Comparison of ENCODE assay signal across 2 cellular contexts in the genomic region with DNA sequence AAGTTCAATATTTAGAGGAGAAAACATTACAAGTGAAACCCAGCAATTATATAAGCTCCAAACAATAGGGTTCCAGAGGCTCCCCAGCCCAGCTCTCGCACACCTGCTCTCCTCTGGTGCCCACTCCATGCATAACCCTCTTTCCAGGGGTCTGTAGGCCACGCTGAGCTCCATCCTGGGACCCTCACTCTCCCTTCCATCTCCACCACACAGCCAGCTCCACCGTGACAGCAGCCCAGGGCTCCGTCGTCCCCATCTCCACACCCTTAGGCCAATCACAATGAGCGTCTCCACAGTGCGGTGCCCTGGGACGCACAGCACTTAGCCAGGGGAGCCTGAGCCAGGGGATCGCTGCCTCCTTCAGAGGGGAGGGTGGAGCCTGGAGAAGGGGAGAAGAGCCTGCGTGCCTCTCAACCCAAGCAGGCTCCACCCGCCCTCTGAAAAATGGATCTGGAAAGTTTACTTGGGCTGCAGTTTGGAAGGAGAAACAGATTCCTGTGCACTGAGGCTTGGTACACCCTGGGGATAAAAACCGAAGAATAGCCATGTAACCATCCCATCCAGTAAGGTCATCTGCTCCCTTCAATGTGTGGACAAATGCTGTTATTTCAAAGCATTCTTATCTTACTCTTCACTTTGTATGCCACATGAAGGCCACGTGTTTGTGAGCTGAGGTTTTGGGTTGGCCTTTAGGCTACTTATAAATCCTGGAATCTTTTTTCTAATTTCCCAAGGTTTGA.
TF ChIP-seq lines count a peak whose summit lies in the region.

No MANE protein-coding gene starts in this region.

TF ChIP-seq in GM23338, 12 proteins besides CTCF, POLR2A, EP300 and RAD21 (continued from another document and continues in another):
- TF ChIP-seq, protein P1, sequence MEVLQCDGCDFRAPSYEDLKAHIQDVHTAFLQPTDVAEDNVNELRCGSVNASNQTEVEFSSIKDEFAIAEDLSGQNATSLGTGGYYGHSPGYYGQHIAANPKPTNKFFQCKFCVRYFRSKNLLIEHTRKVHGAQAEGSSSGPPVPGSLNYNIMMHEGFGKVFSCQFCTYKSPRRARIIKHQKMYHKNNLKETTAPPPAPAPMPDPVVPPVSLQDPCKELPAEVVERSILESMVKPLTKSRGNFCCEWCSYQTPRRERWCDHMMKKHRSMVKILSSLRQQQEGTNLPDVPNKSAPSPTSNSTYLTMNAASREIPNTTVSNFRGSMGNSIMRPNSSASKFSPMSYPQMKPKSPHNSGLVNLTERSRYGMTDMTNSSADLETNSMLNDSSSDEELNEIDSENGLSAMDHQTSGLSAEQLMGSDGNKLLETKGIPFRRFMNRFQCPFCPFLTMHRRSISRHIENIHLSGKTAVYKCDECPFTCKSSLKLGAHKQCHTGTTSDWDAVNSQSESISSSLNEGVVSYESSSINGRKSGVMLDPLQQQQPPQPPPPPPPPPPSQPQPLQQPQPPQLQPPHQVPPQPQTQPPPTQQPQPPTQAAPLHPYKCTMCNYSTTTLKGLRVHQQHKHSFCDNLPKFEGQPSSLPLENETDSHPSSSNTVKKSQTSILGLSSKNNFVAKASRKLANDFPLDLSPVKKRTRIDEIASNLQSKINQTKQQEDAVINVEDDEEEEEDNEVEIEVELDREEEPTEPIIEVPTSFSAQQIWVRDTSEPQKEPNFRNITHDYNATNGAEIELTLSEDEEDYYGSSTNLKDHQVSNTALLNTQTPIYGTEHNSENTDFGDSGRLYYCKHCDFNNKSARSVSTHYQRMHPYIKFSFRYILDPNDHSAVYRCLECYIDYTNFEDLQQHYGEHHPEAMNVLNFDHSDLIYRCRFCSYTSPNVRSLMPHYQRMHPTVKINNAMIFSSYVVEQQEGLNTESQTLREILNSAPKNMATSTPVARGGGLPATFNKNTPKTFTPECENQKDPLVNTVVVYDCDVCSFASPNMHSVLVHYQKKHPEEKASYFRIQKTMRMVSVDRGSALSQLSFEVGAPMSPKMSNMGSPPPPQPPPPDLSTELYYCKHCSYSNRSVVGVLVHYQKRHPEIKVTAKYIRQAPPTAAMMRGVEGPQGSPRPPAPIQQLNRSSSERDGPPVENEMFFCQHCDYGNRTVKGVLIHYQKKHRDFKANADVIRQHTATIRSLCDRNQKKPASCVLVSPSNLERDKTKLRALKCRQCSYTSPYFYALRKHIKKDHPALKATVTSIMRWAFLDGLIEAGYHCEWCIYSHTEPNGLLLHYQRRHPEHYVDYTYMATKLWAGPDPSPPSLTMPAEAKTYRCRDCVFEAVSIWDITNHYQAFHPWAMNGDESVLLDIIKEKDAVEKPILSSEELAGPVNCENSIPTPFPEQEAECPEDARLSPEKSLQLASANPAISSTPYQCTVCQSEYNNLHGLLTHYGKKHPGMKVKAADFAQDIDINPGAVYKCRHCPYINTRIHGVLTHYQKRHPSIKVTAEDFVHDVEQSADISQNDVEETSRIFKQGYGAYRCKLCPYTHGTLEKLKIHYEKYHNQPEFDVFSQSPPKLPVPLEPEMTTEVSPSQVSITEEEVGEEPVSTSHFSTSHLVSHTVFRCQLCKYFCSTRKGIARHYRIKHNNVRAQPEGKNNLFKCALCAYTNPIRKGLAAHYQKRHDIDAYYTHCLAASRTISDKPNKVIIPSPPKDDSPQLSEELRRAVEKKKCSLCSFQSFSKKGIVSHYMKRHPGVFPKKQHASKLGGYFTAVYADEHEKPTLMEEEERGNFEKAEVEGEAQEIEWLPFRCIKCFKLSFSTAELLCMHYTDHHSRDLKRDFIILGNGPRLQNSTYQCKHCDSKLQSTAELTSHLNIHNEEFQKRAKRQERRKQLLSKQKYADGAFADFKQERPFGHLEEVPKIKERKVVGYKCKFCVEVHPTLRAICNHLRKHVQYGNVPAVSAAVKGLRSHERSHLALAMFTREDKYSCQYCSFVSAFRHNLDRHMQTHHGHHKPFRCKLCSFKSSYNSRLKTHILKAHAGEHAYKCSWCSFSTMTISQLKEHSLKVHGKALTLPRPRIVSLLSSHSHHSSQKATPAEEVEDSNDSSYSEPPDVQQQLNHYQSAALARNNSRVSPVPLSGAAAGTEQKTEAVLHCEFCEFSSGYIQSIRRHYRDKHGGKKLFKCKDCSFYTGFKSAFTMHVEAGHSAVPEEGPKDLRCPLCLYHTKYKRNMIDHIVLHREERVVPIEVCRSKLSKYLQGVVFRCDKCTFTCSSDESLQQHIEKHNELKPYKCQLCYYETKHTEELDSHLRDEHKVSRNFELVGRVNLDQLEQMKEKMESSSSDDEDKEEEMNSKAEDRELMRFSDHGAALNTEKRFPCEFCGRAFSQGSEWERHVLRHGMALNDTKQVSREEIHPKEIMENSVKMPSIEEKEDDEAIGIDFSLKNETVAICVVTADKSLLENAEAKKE (CRISPR knock-in tag; IDR thresholded peaks at IDR 0.05) = no peak
- TF ChIP-seq JUNB (IDR thresholded peaks at IDR 0.05; ENCODE audit: unreplicated experiment) (no peak), NANOG (IDR thresholded peaks at IDR 0.05; ENCODE audit: borderline replicate concordance) (no peak), ZNF114 (CRISPR knock-in tag; IDR thresholded peaks at IDR 0.05) (no peak), CREB1 (CRISPR knock-in tag; IDR thresholded peaks at IDR 0.05; ENCODE audit: low read depth) (no peak), POLR2AphosphoS5 (IDR thresholded peaks at IDR 0.05; ENCODE audit: low read depth) (no peak), EZH2phosphoT487 (IDR thresholded peaks at IDR 0.05; ENCODE audit: unreplicated experiment) (no peak)
- TF ChIP-seq, protein P2, sequence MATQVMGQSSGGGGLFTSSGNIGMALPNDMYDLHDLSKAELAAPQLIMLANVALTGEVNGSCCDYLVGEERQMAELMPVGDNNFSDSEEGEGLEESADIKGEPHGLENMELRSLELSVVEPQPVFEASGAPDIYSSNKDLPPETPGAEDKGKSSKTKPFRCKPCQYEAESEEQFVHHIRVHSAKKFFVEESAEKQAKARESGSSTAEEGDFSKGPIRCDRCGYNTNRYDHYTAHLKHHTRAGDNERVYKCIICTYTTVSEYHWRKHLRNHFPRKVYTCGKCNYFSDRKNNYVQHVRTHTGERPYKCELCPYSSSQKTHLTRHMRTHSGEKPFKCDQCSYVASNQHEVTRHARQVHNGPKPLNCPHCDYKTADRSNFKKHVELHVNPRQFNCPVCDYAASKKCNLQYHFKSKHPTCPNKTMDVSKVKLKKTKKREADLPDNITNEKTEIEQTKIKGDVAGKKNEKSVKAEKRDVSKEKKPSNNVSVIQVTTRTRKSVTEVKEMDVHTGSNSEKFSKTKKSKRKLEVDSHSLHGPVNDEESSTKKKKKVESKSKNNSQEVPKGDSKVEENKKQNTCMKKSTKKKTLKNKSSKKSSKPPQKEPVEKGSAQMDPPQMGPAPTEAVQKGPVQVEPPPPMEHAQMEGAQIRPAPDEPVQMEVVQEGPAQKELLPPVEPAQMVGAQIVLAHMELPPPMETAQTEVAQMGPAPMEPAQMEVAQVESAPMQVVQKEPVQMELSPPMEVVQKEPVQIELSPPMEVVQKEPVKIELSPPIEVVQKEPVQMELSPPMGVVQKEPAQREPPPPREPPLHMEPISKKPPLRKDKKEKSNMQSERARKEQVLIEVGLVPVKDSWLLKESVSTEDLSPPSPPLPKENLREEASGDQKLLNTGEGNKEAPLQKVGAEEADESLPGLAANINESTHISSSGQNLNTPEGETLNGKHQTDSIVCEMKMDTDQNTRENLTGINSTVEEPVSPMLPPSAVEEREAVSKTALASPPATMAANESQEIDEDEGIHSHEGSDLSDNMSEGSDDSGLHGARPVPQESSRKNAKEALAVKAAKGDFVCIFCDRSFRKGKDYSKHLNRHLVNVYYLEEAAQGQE (IDR thresholded peaks at IDR 0.05; ENCODE audit: unreplicated experiment) = no peak

TF ChIP-seq in HEK293T, 16 proteins besides CTCF, POLR2A, EP300 and RAD21 (continued from another document):
- TF ChIP-seq, protein P3, sequence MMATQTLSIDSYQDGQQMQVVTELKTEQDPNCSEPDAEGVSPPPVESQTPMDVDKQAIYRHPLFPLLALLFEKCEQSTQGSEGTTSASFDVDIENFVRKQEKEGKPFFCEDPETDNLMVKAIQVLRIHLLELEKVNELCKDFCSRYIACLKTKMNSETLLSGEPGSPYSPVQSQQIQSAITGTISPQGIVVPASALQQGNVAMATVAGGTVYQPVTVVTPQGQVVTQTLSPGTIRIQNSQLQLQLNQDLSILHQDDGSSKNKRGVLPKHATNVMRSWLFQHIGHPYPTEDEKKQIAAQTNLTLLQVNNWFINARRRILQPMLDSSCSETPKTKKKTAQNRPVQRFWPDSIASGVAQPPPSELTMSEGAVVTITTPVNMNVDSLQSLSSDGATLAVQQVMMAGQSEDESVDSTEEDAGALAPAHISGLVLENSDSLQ (IDR thresholded peaks at IDR 0.05) = no peak
- TF ChIP-seq SUZ12 (IDR thresholded peaks at IDR 0.05) (no peak), L3MBTL2 (conservative IDR thresholded peaks at IDR 0.05) (no peak), LEF1 (IDR thresholded peaks at IDR 0.05; ENCODE audit: borderline replicate concordance) (no peak), SP1 (IDR thresholded peaks at IDR 0.05) (no peak), ELF4 (IDR thresholded peaks at IDR 0.05) (no peak)
TF ChIP-seq in HEK293T: peak in this region for 0.
